Comparison of ENCODE assay signal across 12 cellular contexts in genomic region chr9:68318209-68318608, GRCh38. TPM values are rescaled to one million over a fixed set of nuclear protein-coding genes. Genes with fewer than 3 reads are reported as not detected.
A peak's percentile ranks its signal among the peaks of the same experiment; 100 is the strongest.
DNase-seq lines count a peak whose midpoint lies in the region; ATAC-seq, FAIRE-seq and TF ChIP-seq lines count a peak whose summit lies in the region.
"Not testable (repeated sequence)": the region's sequence is repeated elsewhere in the genome, so short reads cannot be mapped to it uniquely, and the experiment has no call there.
"Had no signal": no experiment of that assay in that cellular context is flagged by ENCODE, and none has a peak within 500 bp of the region (broad histone marks: within the 10 kb centered on the region; RNA-seq: fewer than 3 reads in every experiment).

No MANE protein-coding gene starts in this region.

- H3K9ac ChIP-seq in endothelial cell of umbilical vein (replicated peaks; ENCODE audit: extremely low read depth, insufficient read depth, low read length): not testable (repeated sequence)

- H3K4me3 ChIP-seq in endothelial cell of umbilical vein (replicated peaks in 1 of 3; ENCODE audit: insufficient read depth in 1 of 3, low read depth in 1 of 3, low read length in 3 of 3): not testable (repeated sequence)

- H3K36me3 ChIP-seq in endothelial cell of umbilical vein (ENCODE audit: control insufficient read depth in 2 of 2, extremely low read depth in 1 of 2, insufficient read depth in 2 of 2, low read length in 2 of 2): not testable (repeated sequence)

- not testable (repeated sequence) for H3K79me2 ChIP-seq in endothelial cell of umbilical vein (ENCODE audit: control insufficient read depth, insufficient read depth, low read length)

- H3K9me3 Mint-ChIP-seq in activated CD8-positive, alpha-beta T cell treated with anti-CD3 and anti-CD28 coated beads, Interleukin-2, amount 10 ng/mL, durations not matched to agents 7 days and 5 days (ENCODE audit: insufficient read depth); activated naive CD4-positive, alpha-beta T cell treated with anti-CD3 and anti-CD28 coated beads, Interleukin-2, amount 50 U/mL, for 72 hours: not testable (repeated sequence)

- H2AFZ ChIP-seq in endothelial cell of umbilical vein (ENCODE audit: low read depth, low read length): not testable (repeated sequence)

- BruUV-seq in endothelial cell of umbilical vein (replicated peaks; lab: Mats Ljungman, UMichigan): not testable (repeated sequence)

- H3K4me1 Mint-ChIP-seq in activated CD8-positive, alpha-beta T cell treated with anti-CD3 and anti-CD28 coated beads, Interleukin-2, amount 10 ng/mL, durations not matched to agents 7 days and 5 days (ENCODE audit: low read depth): not testable (repeated sequence)

- not testable (repeated sequence) for H3K9me3 ChIP-seq in endothelial cell of umbilical vein (replicated peaks; ENCODE audit: control insufficient read depth, insufficient read depth, low read length)

- peak; percentile 40; the same call in 2 of the 3 replicates for ATAC-seq in SK-N-SH treated with all-trans-retinoic acid at 6 μM for 48 hours
- ATAC-seq in activated CD8-positive, alpha-beta T cell treated with anti-CD3 and anti-CD28 coated beads, Interleukin-2, amount 10 ng/mL, durations not matched to agents 7 days and 5 days: peak; percentile 59
- ATAC-seq in activated naive CD4-positive, alpha-beta T cell treated with anti-CD3 and anti-CD28 coated beads, Interleukin-2, amount 50 U/mL, for 72 hours: peak; percentile 65
- peak; percentile 26 for ATAC-seq in sciatic nerve

- POLR2A ChIA-PET in activated CD8-positive, alpha-beta T cell treated with anti-CD3 and anti-CD28 coated beads, Interleukin-2, amount 10 ng/mL, durations not matched to agents 7 days and 5 days (lab: Charles Lee); endothelial cell of umbilical vein (lab: Charles Lee): not testable (repeated sequence)

- not testable (repeated sequence) for H3K27me3 ChIP-seq in endothelial cell of umbilical vein (ENCODE audit: control insufficient read depth in 2 of 2, insufficient read depth in 2 of 2, low read length in 2 of 2)

- dilution Hi-C loops in endothelial cell of umbilical vein (cut with MboI; ENCODE audit: extremely low pct_ligation_motif_present, low sequenced_read_pairs): not testable (repeated sequence)

- H3K4me1 ChIP-seq in endothelial cell of umbilical vein (ENCODE audit: control insufficient read depth, extremely low read depth, insufficient read depth, low read length): not testable (repeated sequence)

- H3K27ac ChIP-seq in endothelial cell of umbilical vein (ENCODE audit: insufficient read depth, low read depth, low read length): not testable (repeated sequence)

- intact Hi-C loops in endothelial cell of umbilical vein (cut with micrococcal nuclease); sciatic nerve (cut with DNase I): not testable (repeated sequence)

- not testable (repeated sequence) for H3K27me3 Mint-ChIP-seq in activated CD8-positive, alpha-beta T cell treated with anti-CD3 and anti-CD28 coated beads, Interleukin-2, amount 10 ng/mL, durations not matched to agents 7 days and 5 days (ENCODE audit: low read depth)

- not testable (repeated sequence) for TF ChIP-seq POLR2A in endothelial cell of umbilical vein (IDR thresholded peaks at IDR 0.05; ENCODE audit: low read depth, low read length)

- not testable (repeated sequence) for H3K4me2 ChIP-seq in endothelial cell of umbilical vein (ENCODE audit: insufficient read depth, low read length)

- not testable (repeated sequence) for H3K9me1 ChIP-seq in endothelial cell of umbilical vein (replicated peaks; ENCODE audit: control insufficient read depth, extremely low read depth, insufficient read depth, low read length)

- not testable (repeated sequence) for TF ChIP-seq CTCF in endothelial cell of umbilical vein (IDR thresholded peaks at IDR 0.05; ENCODE audit: extremely low read depth in 1 of 2, insufficient read depth in 1 of 2, low read depth in 1 of 2, low read length in 2 of 2)

- H3K27ac Mint-ChIP-seq in activated CD8-positive, alpha-beta T cell treated with anti-CD3 and anti-CD28 coated beads, Interleukin-2, amount 10 ng/mL, durations not matched to agents 7 days and 5 days; activated naive CD4-positive, alpha-beta T cell treated with anti-CD3 and anti-CD28 coated beads, Interleukin-2, amount 50 U/mL, for 72 hours: not testable (repeated sequence)

- CTCF ChIA-PET in activated CD8-positive, alpha-beta T cell treated with anti-CD3 and anti-CD28 coated beads, Interleukin-2, amount 10 ng/mL, durations not matched to agents 7 days and 5 days (lab: Charles Lee); endothelial cell of umbilical vein (lab: Charles Lee): not testable (repeated sequence)

- not testable (repeated sequence) for H3K36me3 Mint-ChIP-seq in activated CD8-positive, alpha-beta T cell treated with anti-CD3 and anti-CD28 coated beads, Interleukin-2, amount 10 ng/mL, durations not matched to agents 7 days and 5 days (ENCODE audit: low read depth); activated naive CD4-positive, alpha-beta T cell treated with anti-CD3 and anti-CD28 coated beads, Interleukin-2, amount 50 U/mL, for 72 hours

- peak; percentile 22 for DNase-seq in activated CD8-positive, alpha-beta T cell treated with anti-CD3 and anti-CD28 coated beads, Interleukin-2, amount 10 ng/mL, durations not matched to agents 7 days and 5 days
- DNase-seq in activated naive CD4-positive, alpha-beta T cell treated with anti-CD3 and anti-CD28 coated beads, Interleukin-2, amount 50 U/mL, for 72 hours (ENCODE audit: low spot score in 2 of 2); endothelial cell of umbilical vein (ENCODE audit: low read depth, low spot score); sciatic nerve (ENCODE audit: low spot score): not testable (repeated sequence)
- DNase-seq in superior temporal gyrus (ENCODE audit: extremely low spot score): peak; percentile 1

- not testable (repeated sequence) for H3K4me3 Mint-ChIP-seq in activated CD8-positive, alpha-beta T cell treated with anti-CD3 and anti-CD28 coated beads, Interleukin-2, amount 10 ng/mL, durations not matched to agents 7 days and 5 days

- not testable (repeated sequence) for H4K20me1 ChIP-seq in endothelial cell of umbilical vein (replicated peaks; ENCODE audit: control insufficient read depth, extremely low read depth, insufficient read depth, low read length)

- peak; percentile 26 for FAIRE-seq in endothelial cell of umbilical vein (lab: Jason Lieb, UNC)

RNA-seq across cellular contexts. Expression of gene FOXD4L3, which starts 15.5 kb away (rescaled TPM):
- under 1 TPM; 0.13 to 0.29 TPM for total RNA-seq in activated CD8-positive, alpha-beta T cell treated with anti-CD3 and anti-CD28 coated beads, Interleukin-2, amount 10 ng/mL, durations not matched to agents 7 days and 5 days
- total RNA-seq in activated naive CD4-positive, alpha-beta T cell treated with anti-CD3 and anti-CD28 coated beads, Interleukin-2, amount 50 U/mL, for 72 hours: under 1 TPM in 1 of 2 donors, not detected in 1; 0.18 TPM
- total RNA-seq in endothelial cell of umbilical vein (not detected in 2 replicates), sciatic nerve (not detected)
- polyA plus RNA-seq in endothelial cell of umbilical vein: not detected in 2 replicates
- polyA plus RNA-seq in endothelial cell of umbilical vein (2011; cell fraction: cytosol; rRNA removed): not detected in 2 replicates
- polyA plus RNA-seq in endothelial cell of umbilical vein (2011; cell fraction: nucleus; rRNA removed): not detected in 2 replicates
- not detected in 2 replicates for polyA plus RNA-seq in endothelial cell of umbilical vein (2012)
- polyA minus RNA-seq in endothelial cell of umbilical vein: 0.22 TPM in 1 of 2 replicates, not detected in the other
- not detected for polyA minus RNA-seq in endothelial cell of umbilical vein (2011; cell fraction: cytosol; rRNA and poly(A)+ RNA removed)
- polyA minus RNA-seq in endothelial cell of umbilical vein (2011; cell fraction: nucleus; rRNA and poly(A)+ RNA removed): 0.53 TPM in 1 of 2 replicates, not detected in the other
- total RNA-seq: A673; CD8-positive, alpha-beta T cell; GM23338; HT-29 had no signal
- polyA plus RNA-seq: AG04450, CD14-positive monocyte, GM23338 had no signal

RNA-seq across cellular contexts. Expression of gene PGM5, which starts 38.2 kb away (rescaled TPM):
- total RNA-seq in activated CD8-positive, alpha-beta T cell treated with anti-CD3 and anti-CD28 coated beads, Interleukin-2, amount 10 ng/mL, durations not matched to agents 7 days and 5 days: not detected
- not detected for total RNA-seq in activated naive CD4-positive, alpha-beta T cell treated with anti-CD3 and anti-CD28 coated beads, Interleukin-2, amount 50 U/mL, for 72 hours
- 1.4 and 1.9 TPM in 2 replicates for total RNA-seq in endothelial cell of umbilical vein
- 0.14 TPM in 1 of 2 replicates, not detected in the other for polyA plus RNA-seq in endothelial cell of umbilical vein
- not detected in 2 replicates for polyA plus RNA-seq in endothelial cell of umbilical vein (2011; cell fraction: cytosol; rRNA removed)
- 0.69 and 0.72 TPM in 2 replicates for polyA plus RNA-seq in endothelial cell of umbilical vein (2011; cell fraction: nucleus; rRNA removed)
- polyA plus RNA-seq in endothelial cell of umbilical vein (2012): not detected in 2 replicates
- polyA minus RNA-seq in endothelial cell of umbilical vein: 0.15 and 1.6 TPM in 2 replicates
- polyA minus RNA-seq in endothelial cell of umbilical vein (2011; cell fraction: cytosol; rRNA and poly(A)+ RNA removed): not detected
- 0.43 and 0.91 TPM in 2 replicates for polyA minus RNA-seq in endothelial cell of umbilical vein (2011; cell fraction: nucleus; rRNA and poly(A)+ RNA removed)
- total RNA-seq in sciatic nerve: 28.4 TPM
- total RNA-seq: A673; CD8-positive, alpha-beta T cell; GM23338 had no signal
- polyA plus RNA-seq: GM23338 had no signal

Comparison
In these comparisons a context has a peak if more than half of its experiments do, and no peak if none do; other contexts are left out.
1. RNA of gene PGM5, which starts 38.2 kb away (total RNA-seq): 28.4 TPM in sciatic nerve (single experiment); 1.4 to 1.9 TPM in endothelial cell of umbilical vein, not detected in activated CD8-positive, alpha-beta T cell treated with anti-CD3 and anti-CD28 coated beads, Interleukin-2, amount 10 ng/mL, durations not matched to agents 7 days and 5 days and not detected in activated naive CD4-positive, alpha-beta T cell treated with anti-CD3 and anti-CD28 coated beads, Interleukin-2, amount 50 U/mL, for 72 hours; every median in the first group is over 10 times any median in the second.
2. Peak in every context shown above with its lines, with median percentiles within 50 percentile points of each other: ATAC-seq.